Comparison of ENCODE assay signal across 25 cellular contexts in the genomic region with DNA sequence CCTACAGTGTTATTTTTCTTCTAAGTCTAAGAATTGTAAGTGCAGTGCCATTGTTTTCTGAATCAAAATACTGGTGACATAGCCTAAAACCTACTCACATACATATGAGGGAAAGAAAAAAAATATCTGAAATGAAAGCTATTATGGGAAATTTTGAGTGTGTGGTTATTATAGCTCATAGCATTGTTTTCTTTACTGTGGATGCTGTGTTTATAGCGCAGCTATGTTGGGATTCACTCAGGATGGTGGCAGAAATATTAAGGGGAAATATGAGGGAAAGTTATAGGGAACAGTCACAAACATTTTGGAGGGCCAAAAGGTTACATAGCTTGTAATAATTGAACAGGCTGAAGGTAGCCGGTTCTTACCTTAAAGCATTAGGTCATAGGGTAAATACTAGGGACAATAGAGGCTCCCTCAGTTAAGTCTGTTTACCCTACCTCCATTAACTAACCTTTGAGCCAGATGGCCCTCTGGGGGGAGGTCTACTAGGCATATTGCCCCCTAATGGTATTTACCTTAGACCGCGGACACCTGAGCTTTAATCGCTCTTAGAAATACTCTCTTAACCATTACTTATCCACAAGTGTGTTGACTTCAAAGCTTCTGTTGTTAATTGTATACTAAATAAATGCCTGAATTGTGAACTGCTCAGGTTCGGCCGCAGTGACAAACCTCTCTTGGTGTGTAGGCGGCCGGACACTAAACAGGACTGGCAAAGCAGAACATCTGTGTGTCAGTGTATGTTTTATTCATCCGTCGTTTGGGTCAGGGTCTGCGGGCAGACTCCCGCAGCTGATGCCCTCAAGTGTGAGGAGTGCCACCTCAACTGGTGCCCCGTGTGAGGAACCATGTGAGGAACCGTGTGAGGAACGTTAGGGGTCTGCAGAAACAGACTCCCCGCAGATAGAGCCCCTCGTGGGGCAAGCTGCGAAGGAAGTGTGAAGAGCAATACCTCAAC. TPM values are rescaled to one million over a fixed set of nuclear protein-coding genes. Genes with fewer than 3 reads are reported as not detected.
A peak's percentile ranks its signal among the peaks of the same experiment; 100 is the strongest.
DNase-seq lines count a peak whose midpoint lies in the region; ATAC-seq, FAIRE-seq and TF ChIP-seq lines count a peak whose summit lies in the region.
"Had no signal": no experiment of that assay in that cellular context is flagged by ENCODE, and none has a peak within 500 bp of the region (broad histone marks: within the 10 kb centered on the region; RNA-seq: fewer than 3 reads in every experiment).

No MANE protein-coding gene starts in this region.

- peaks cover 8% of the 10 kb centered on the region for H3K4me1 Mint-ChIP-seq in endodermal cell
- H3K4me1 Mint-ChIP-seq: CD4-positive, CD25-positive, alpha-beta regulatory T cell; naive B cell had no signal

- H3K27me3 Mint-ChIP-seq in endodermal cell (ENCODE audit: insufficient read depth) = no peaks in the 10 kb centered on the region
- H3K27me3 Mint-ChIP-seq: activated T-cell treated with anti-CD3 and anti-CD28 coated beads, Interleukin-2, amount 50 U/mL, for 24 hours; CD4-positive, CD25-positive, alpha-beta regulatory T cell; naive B cell had no signal

- no peak for ATAC-seq in GM21717 (IDR thresholded peaks at IDR 0.05; ENCODE audit: unreplicated experiment)
- ATAC-seq: left cardiac atrium had no signal

- FAIRE-seq in kidney (lab: Jason Lieb, UNC) = no peak
- FAIRE-seq: bronchial epithelial cell had no signal

- DNase-seq in DMS153 (lab: John Stamatoyannopoulos, UW) (peak; percentile 90), NCI-H1092 (lab: John Stamatoyannopoulos, UW) (peak; percentile 29), NCI-H510A treated with DMSO at 0.1 percent for 48 hours (lab: John Stamatoyannopoulos, UW) (peak; percentile 90), endodermal cell (peak; percentile 50), kidney (no peak), NOMO-1 treated with DMSO at 0.1 percent for 48 hours (lab: John Stamatoyannopoulos, UW; ENCODE audit: unreplicated experiment) (no peak), KG1 (lab: John Stamatoyannopoulos, UW) (no peak)
- DNase-seq: activated CD4-positive, CD25-positive, alpha-beta regulatory T cell treated with anti-CD3 and anti-CD28 coated beads, Interleukin-2, amount 50 U/mL, for 72 hours; activated naive CD4-positive, alpha-beta T cell treated with Interleukin-2 at 50 U/mL for 16 hours; activated T-cell treated with anti-CD3 and anti-CD28 coated beads, Interleukin-2, amount 50 U/mL, for 24 hours; amniotic stem cell; CD4-positive, CD25-positive, alpha-beta regulatory T cell; colonic mucosa; GF-D8; left cardiac atrium; naive B cell; NCI-H226; nucleus accumbens; stimulated activated CD4-positive, alpha-beta T cell treated with anti-CD3 and anti-CD28 coated beads, Interleukin-4, amount 100 ng/mL, for 1 hour; stimulated activated naive CD4-positive, alpha-beta T cell; testis had no signal

- no peaks in the 10 kb centered on the region for H3K36me3 ChIP-seq in endodermal cell (ENCODE audit: control insufficient read depth, insufficient read depth, low read length)
- no peaks in the 10 kb centered on the region for H3K36me3 ChIP-seq in kidney (ENCODE audit: control insufficient read depth in 1 of 2, insufficient read depth in 2 of 2, low read length in 2 of 2)
- H3K36me3 ChIP-seq: colonic mucosa, HAP-1 had no signal

- TF ChIP-seq CTCF in endodermal cell (conservative IDR thresholded peaks at IDR 0.05) (peak; percentile 43), kidney (IDR thresholded peaks at IDR 0.05; ENCODE audit: borderline replicate concordance, extremely low read depth, insufficient read depth) (no peak)

- H3K27ac ChIP-seq in endodermal cell (ENCODE audit: low read depth, low read length) (no peak overlapping the region), kidney (ENCODE audit: low read depth in 2 of 2, low read length in 2 of 2) (no peak overlapping the region)
- H3K27ac ChIP-seq: colonic mucosa, RWPE1, testis had no signal

- H3K9me3 Mint-ChIP-seq in endodermal cell = no peaks in the 10 kb centered on the region
- H3K9me3 Mint-ChIP-seq: activated T-cell treated with anti-CD3 and anti-CD28 coated beads, Interleukin-2, amount 50 U/mL, for 24 hours had no signal

- H3K4me1 ChIP-seq in endodermal cell (ENCODE audit: control insufficient read depth, insufficient read depth, low read length) (no peaks in the 10 kb centered on the region), kidney (ENCODE audit: control insufficient read depth in 1 of 2, insufficient read depth in 1 of 2, low read depth in 1 of 2, low read length in 2 of 2) (no peaks in the 10 kb centered on the region)
- H3K4me1 ChIP-seq: colonic mucosa, HAP-1, testis had no signal

- H3K27ac Mint-ChIP-seq in endodermal cell = peak overlapping the region; percentile 83
- H3K27ac Mint-ChIP-seq: activated T-cell treated with anti-CD3 and anti-CD28 coated beads, Interleukin-2, amount 50 U/mL, for 24 hours; naive B cell had no signal

- no peaks in the 10 kb centered on the region for H3K36me3 Mint-ChIP-seq in endodermal cell (ENCODE audit: low read depth)
- H3K36me3 Mint-ChIP-seq: CD4-positive, CD25-positive, alpha-beta regulatory T cell; naive B cell had no signal

- H3K9me3 ChIP-seq in endodermal cell (ENCODE audit: control insufficient read depth, low read length) (peaks cover 8% of the 10 kb centered on the region), kidney (ENCODE audit: control insufficient read depth in 1 of 2, low read length in 2 of 2) (no peaks in the 10 kb centered on the region)
- H3K9me3 ChIP-seq: colonic mucosa, HAP-1, testis had no signal

- H3K27me3 ChIP-seq in endodermal cell (ENCODE audit: control insufficient read depth, insufficient read depth, low read length, poor library complexity, severe bottlenecking) = no peaks in the 10 kb centered on the region
- H3K27me3 ChIP-seq: colonic mucosa, testis had no signal

- intact Hi-C loops in kidney (cut with DNase I) = no loop called here

- no peak overlapping the region for H3K9ac ChIP-seq in endodermal cell (ENCODE audit: extremely low read depth, low read length, poor library complexity, severe bottlenecking)
- H3K9ac ChIP-seq in kidney (ENCODE audit: low read length in 2 of 2) = no peak overlapping the region

- WGBS in endodermal cell (ENCODE audit: insufficient coverage in 1 of 2, insufficient read length in 1 of 2), 2 experiments = 93 to 97% methylated on average over 11 to 19 of the region's 19 CpGs

- H3K4me3 Mint-ChIP-seq in endodermal cell = peak overlapping the region; percentile 21
- H3K4me3 Mint-ChIP-seq: activated T-cell treated with anti-CD3 and anti-CD28 coated beads, Interleukin-2, amount 50 U/mL, for 24 hours; CD4-positive, CD25-positive, alpha-beta regulatory T cell; naive B cell had no signal

- H3K4me3 ChIP-seq in endodermal cell (ENCODE audit: low read length) (peak overlapping the region; percentile 9), kidney (ENCODE audit: low read length in 2 of 2) (no peak overlapping the region)
- H3K4me3 ChIP-seq: colonic mucosa, HAP-1 had no signal

RNA-seq across cellular contexts. Expression of a gene that starts 21.3 kb away (rescaled TPM):
- total RNA-seq in endodermal cell = not detected
- polyA plus RNA-seq in endodermal cell (2013, experiment 1 of 2) = not detected
- polyA plus RNA-seq in endodermal cell (2013, experiment 2 of 2) = not detected
- 4.7 TPM for total RNA-seq in kidney
- 0.39 TPM for polyA plus RNA-seq in kidney (ENCODE audit: insufficient read depth, low read depth, low replicate concordance)

Comparison
In these comparisons a context has a peak if more than half of its experiments do, and no peak if none do; other contexts are left out.
1. DNase-seq: peak in DMS153 (single experiment), NCI-H1092 (single experiment), NCI-H510A treated with DMSO at 0.1 percent for 48 hours (single experiment) and endodermal cell (single experiment); none in kidney (single experiment), NOMO-1 treated with DMSO at 0.1 percent for 48 hours (single experiment) and KG1 (single experiment).